ENCODE assay signal across 19 cellular contexts in genomic region chr9:37950561-37950960, GRCh38.
"Had no signal": no experiment of that assay in that cellular context is flagged by ENCODE, and none has a peak within 500 bp of the region (broad histone marks: within the 10 kb centered on the region; RNA-seq: fewer than 3 reads in every experiment).

No MANE protein-coding gene starts in this region.

- H3K4me3 ChIP-seq: cardiac muscle cell, colonic mucosa, heart right ventricle, left ventricle myocardium inferior, prostate gland, testis, upper lobe of right lung had no signal

- H3K36me3 Mint-ChIP-seq: activated naive CD8-positive, alpha-beta T cell treated with anti-CD3 and anti-CD28 coated beads for 36 hours; T-cell had no signal

- H3K27me3 Mint-ChIP-seq: activated CD4-positive, alpha-beta memory T cell treated with anti-CD3 and anti-CD28 coated beads, Interleukin-2, amount 10 ng/mL, durations not matched to agents 7 days and 5 days; activated CD4-positive, alpha-beta T cell treated with anti-CD3 and anti-CD28 coated beads for 36 hours; activated naive CD8-positive, alpha-beta T cell treated with anti-CD3 and anti-CD28 coated beads for 36 hours; stimulated activated naive CD8-positive, alpha-beta T cell treated with anti-CD3 and anti-CD28 coated beads, Interleukin-15, amount 100 ng/mL, for 72 hours; T-cell had no signal

- H3K9me3 Mint-ChIP-seq: activated CD4-positive, alpha-beta memory T cell treated with anti-CD3 and anti-CD28 coated beads, Interleukin-2, amount 10 ng/mL, durations not matched to agents 7 days and 5 days; activated naive CD8-positive, alpha-beta T cell treated with anti-CD3 and anti-CD28 coated beads for 36 hours; stimulated activated naive CD8-positive, alpha-beta T cell treated with anti-CD3 and anti-CD28 coated beads, Interleukin-15, amount 100 ng/mL, for 72 hours; T-cell had no signal

- H3K27ac Mint-ChIP-seq: activated CD4-positive, alpha-beta memory T cell treated with anti-CD3 and anti-CD28 coated beads, Interleukin-2, amount 10 ng/mL, durations not matched to agents 7 days and 5 days; activated naive CD8-positive, alpha-beta T cell treated with anti-CD3 and anti-CD28 coated beads for 36 hours; T-cell had no signal

- DNase-seq: activated CD4-positive, alpha-beta memory T cell treated with anti-CD3 and anti-CD28 coated beads, Interleukin-2, amount 10 ng/mL, durations not matched to agents 7 days and 5 days; activated CD4-positive, alpha-beta T cell treated with anti-CD3 and anti-CD28 coated beads for 36 hours; activated gamma-delta T cell treated with Interleukin-2 at 50 U/mL for 16 hours; activated naive CD8-positive, alpha-beta T cell treated with anti-CD3 and anti-CD28 coated beads for 36 hours; activated T-cell treated with anti-CD3 and anti-CD28 coated beads, Interleukin-2, amount 50 U/mL, for 48 hours; colonic mucosa; effector CD4-positive, alpha-beta T cell; heart right ventricle; left ventricle myocardium inferior; mesendoderm; stimulated activated CD4-positive, alpha-beta T cell treated with anti-CD3 and anti-CD28 coated beads, Interleukin-12 subunit alpha, Interleukin-12 subunit beta, amount 100 ng/mL, for 4 hours; stimulated activated CD4-positive, alpha-beta T cell treated with anti-CD3 and anti-CD28 coated beads, Interleukin-2, amount 100 ng/mL, for 48 hours; stimulated activated naive CD8-positive, alpha-beta T cell treated with anti-CD3 and anti-CD28 coated beads, Interleukin-15, amount 100 ng/mL, for 72 hours; T-cell; testis; upper lobe of right lung had no signal

- ATAC-seq: activated CD4-positive, alpha-beta T cell treated with anti-CD3 and anti-CD28 coated beads for 36 hours; heart right ventricle; sciatic nerve; stimulated activated naive CD8-positive, alpha-beta T cell treated with anti-CD3 and anti-CD28 coated beads, Interleukin-15, amount 100 ng/mL, for 72 hours; T-cell; upper lobe of right lung had no signal

- H3K4me3 Mint-ChIP-seq: activated CD4-positive, alpha-beta memory T cell treated with anti-CD3 and anti-CD28 coated beads, Interleukin-2, amount 10 ng/mL, durations not matched to agents 7 days and 5 days; activated CD4-positive, alpha-beta T cell treated with anti-CD3 and anti-CD28 coated beads for 36 hours; activated naive CD8-positive, alpha-beta T cell treated with anti-CD3 and anti-CD28 coated beads for 36 hours; stimulated activated naive CD8-positive, alpha-beta T cell treated with anti-CD3 and anti-CD28 coated beads, Interleukin-15, amount 100 ng/mL, for 72 hours; T-cell had no signal
